In the genomic region with DNA sequence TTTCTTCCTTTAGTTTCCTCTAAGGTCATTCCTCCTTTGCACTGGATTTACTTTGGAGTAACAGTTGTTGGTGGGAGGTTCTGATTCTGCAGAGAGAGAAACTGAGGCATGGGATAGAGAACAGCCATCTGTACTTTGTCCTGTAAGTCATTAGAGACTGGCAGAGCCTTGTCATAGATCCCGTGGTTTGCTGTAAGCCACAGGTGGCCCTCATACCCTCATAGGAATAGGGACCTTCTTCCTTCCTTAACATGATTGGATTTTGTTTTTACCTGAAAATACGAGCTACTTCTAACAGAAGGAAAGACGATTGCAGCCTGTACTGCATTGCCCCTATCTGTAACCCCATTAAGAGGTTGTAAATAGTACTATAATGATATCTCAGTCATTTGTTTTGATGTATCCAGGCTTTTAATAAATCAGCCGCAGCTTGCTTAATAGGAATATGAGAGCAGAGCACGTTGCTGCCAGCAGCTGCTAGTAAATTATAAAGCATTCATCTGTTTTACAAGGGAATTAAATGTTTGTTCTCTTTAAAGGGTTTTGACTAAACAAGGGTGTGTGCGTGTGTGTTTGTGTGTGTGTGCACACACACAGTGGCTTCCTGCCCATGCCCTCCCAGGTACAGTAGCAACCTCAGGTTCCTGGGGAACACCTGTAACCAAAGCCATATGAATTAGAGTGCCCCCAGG, we compare ENCODE assay signal across 21 cellular contexts.
DNase-seq lines count a peak whose midpoint lies in the region; ATAC-seq and TF ChIP-seq lines count a peak whose summit lies in the region.
"Had no signal": no experiment of that assay in that cellular context is flagged by ENCODE, and none has a peak within 500 bp of the region (broad histone marks: within the 10 kb centered on the region; RNA-seq: fewer than 3 reads in every experiment).

No MANE protein-coding gene starts in this region.

- intact Hi-C loops in sigmoid colon (cut with DNase I): loop anchor here (2.0 kb wide), 1 partner anchor 37 kb away; no protein-coding TSS in a partner anchor

- H3K27ac ChIP-seq in sigmoid colon: peak overlapping the region in 3 of 4 donors; percentile 19 to 44 (median 24)
- H3K27ac ChIP-seq: brain microvascular endothelial cell, coronary artery, pancreas, transverse colon had no signal

- no peaks in the 10 kb centered on the region for H3K36me3 ChIP-seq in sigmoid colon
- H3K36me3 ChIP-seq: brain microvascular endothelial cell, pancreas, transverse colon had no signal

- DNase-seq in NCI-H1092 treated with DMSO at 0.1 percent for 48 hours (lab: John Stamatoyannopoulos, UW): peak; percentile 51
- DNase-seq in NCI-H2081 (lab: John Stamatoyannopoulos, UW): peak; percentile 92 to 99
- DNase-seq in NCI-H748 (lab: John Stamatoyannopoulos, UW; ENCODE audit: unreplicated experiment): peak; percentile 99
- no peak for DNase-seq in sigmoid colon
- no peak for DNase-seq in T-helper 2 cell
- DNase-seq: activated CD4-positive, alpha-beta T cell treated with anti-CD3 and anti-CD28 coated beads, Interleukin-2, amount 10 ng/mL, durations not matched to agents 7 days and 5 days; activated CD8-positive, alpha-beta memory T cell treated with anti-CD3 and anti-CD28 coated beads, Interleukin-2, amount 50 U/mL, for 48 hours; activated effector memory CD4-positive, alpha-beta T cell treated with Interleukin-2 at 50 U/mL for 16 hours; AML-193; brain microvascular endothelial cell; Caco-2; Karpas-422; naive B cell; NCI-H187 treated with DMSO at 0.1 percent for 48 hours; pancreas; stimulated activated CD4-positive, alpha-beta T cell treated with anti-CD3 and anti-CD28 coated beads, Interleukin-1b, Interleukin-23, amount 100 ng/mL, for 48 hours; SW 1271; transverse colon had no signal

- H3K27me3 ChIP-seq in sigmoid colon: no peaks in the 10 kb centered on the region
- H3K27me3 ChIP-seq: brain microvascular endothelial cell, pancreas, transverse colon had no signal

- ATAC-seq in HG03097 (IDR thresholded peaks at IDR 0.05; ENCODE audit: low FRiP score, unreplicated experiment) (no peak), HG02610 (IDR thresholded peaks at IDR 0.05; ENCODE audit: unreplicated experiment) (no peak)
- ATAC-seq: pancreas had no signal

- H3K4me1 ChIP-seq in sigmoid colon: peaks cover 0 to 21% (median 18%) of the 10 kb centered on the region in 4 donors
- H3K4me1 ChIP-seq: Caco-2, pancreas had no signal

- WGBS in sigmoid colon, 2 donors: 18 to 58% methylated on average over 6 of the region's 6 CpGs

- no peak overlapping the region for H3K4me3 ChIP-seq in sigmoid colon
- H3K4me3 ChIP-seq: coronary artery, pancreas, transverse colon had no signal

- no peak for TF ChIP-seq POLR2A in sigmoid colon (IDR thresholded peaks at IDR 0.05)

- TF ChIP-seq EP300 in sigmoid colon (IDR thresholded peaks at IDR 0.05): peak in 1 of 4 donors; percentile 19

- H3K9me3 ChIP-seq in sigmoid colon: no peaks in the 10 kb centered on the region
- H3K9me3 ChIP-seq: Caco-2, pancreas, transverse colon had no signal

- TF ChIP-seq CTCF in sigmoid colon (IDR thresholded peaks at IDR 0.05): no peak

Comparison
In these comparisons a context has a peak if more than half of its experiments do, and no peak if none do; other contexts are left out.
1. DNase-seq: peak in NCI-H1092 treated with DMSO at 0.1 percent for 48 hours (single experiment), NCI-H2081 (2 of 2) and NCI-H748 (single experiment); none in sigmoid colon (single experiment) and T-helper 2 cell (0 of 5).